In the genomic region with DNA sequence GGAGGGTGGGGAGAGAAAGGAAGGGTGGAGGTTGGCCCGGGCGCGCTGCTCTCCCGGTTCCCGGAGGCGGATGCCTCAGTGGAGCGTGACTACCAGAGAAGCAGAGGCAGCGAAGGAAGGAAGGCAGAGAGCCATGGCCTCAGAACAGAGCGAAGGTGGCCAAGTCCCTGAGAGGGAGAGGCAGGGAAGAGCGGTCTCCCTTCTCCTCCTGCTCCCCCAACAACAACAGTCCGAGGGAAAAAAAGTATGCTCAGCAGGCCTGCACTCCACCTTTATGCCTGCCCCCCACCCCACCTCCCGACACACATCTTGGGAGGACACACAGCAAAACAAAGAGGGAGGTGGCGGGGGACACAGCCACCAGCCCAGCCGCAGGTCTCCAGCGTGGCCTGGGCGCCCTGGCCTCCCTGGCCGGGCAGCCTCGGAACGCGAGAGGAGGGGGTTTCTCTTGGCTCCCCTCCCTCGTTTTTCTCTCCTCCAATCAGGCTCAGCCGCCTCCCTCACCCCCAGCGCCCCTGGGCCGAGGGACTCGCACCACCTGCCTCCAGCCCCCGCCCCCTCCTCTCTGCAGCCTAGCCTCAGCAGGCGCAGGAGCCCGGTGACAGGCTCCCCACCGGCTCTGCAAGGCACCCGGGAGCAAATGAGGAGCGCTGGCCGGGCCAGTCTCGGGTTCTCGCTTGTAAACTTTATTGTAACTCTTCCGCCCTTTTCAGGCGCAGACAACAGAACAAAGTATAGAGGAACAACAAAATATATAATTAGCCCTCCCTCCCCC, we compare ENCODE assay signal across 9 cellular contexts. TPM values are rescaled to one million over a fixed set of nuclear protein-coding genes. Genes with fewer than 3 reads are reported as not detected.
DNase-seq lines count a peak whose midpoint lies in the region; ATAC-seq lines count a peak whose summit lies in the region.
"Had no signal": no experiment of that assay in that cellular context is flagged by ENCODE, and none has a peak within 500 bp of the region (broad histone marks: within the 10 kb centered on the region; RNA-seq: fewer than 3 reads in every experiment).

No MANE protein-coding gene starts in this region.

- H3K27ac Mint-ChIP-seq in activated CD4-positive, alpha-beta memory T cell treated with anti-CD3 and anti-CD28 coated beads, Interleukin-2, amount 10 ng/mL, durations not matched to agents 7 days and 5 days: no peak overlapping the region

- POLR2A ChIA-PET in activated CD4-positive, alpha-beta memory T cell treated with anti-CD3 and anti-CD28 coated beads, Interleukin-2, amount 10 ng/mL, durations not matched to agents 7 days and 5 days (lab: Charles Lee): interaction anchor here (1.2 kb wide), 1 partner anchor 347 kb away, joined by 4 read pairs; no protein-coding TSS in a partner anchor

- peak overlapping the region; percentile 85 for H3K4me3 ChIP-seq in Jurkat, Clone E6-1 (ENCODE audit: low read length)

- no peaks in the 10 kb centered on the region for H3K9me3 Mint-ChIP-seq in activated CD4-positive, alpha-beta memory T cell treated with anti-CD3 and anti-CD28 coated beads, Interleukin-2, amount 10 ng/mL, durations not matched to agents 7 days and 5 days

- peaks cover 41% of the 10 kb centered on the region for H3K4me1 Mint-ChIP-seq in activated CD4-positive, alpha-beta memory T cell treated with anti-CD3 and anti-CD28 coated beads, Interleukin-2, amount 10 ng/mL, durations not matched to agents 7 days and 5 days

- H3K27me3 Mint-ChIP-seq in activated CD4-positive, alpha-beta memory T cell treated with anti-CD3 and anti-CD28 coated beads, Interleukin-2, amount 10 ng/mL, durations not matched to agents 7 days and 5 days: peaks cover 76% of the 10 kb centered on the region

- ATAC-seq in HG03280 (IDR thresholded peaks at IDR 0.05; ENCODE audit: unreplicated experiment): no peak

- H3K36me3 Mint-ChIP-seq in activated CD4-positive, alpha-beta memory T cell treated with anti-CD3 and anti-CD28 coated beads, Interleukin-2, amount 10 ng/mL, durations not matched to agents 7 days and 5 days (ENCODE audit: low read depth): peaks cover 11% of the 10 kb centered on the region

- peak overlapping the region; percentile 88 for H3K4me3 Mint-ChIP-seq in activated CD4-positive, alpha-beta memory T cell treated with anti-CD3 and anti-CD28 coated beads, Interleukin-2, amount 10 ng/mL, durations not matched to agents 7 days and 5 days

- DNase-seq in COLO668 (lab: John Stamatoyannopoulos, UW; ENCODE audit: unreplicated experiment): peak; percentile 82
- no peak for DNase-seq in Jurkat, Clone E6-1 (ENCODE audit: low read depth, low spot score)
- no peak for DNase-seq in activated CD4-positive, alpha-beta memory T cell treated with anti-CD3 and anti-CD28 coated beads, Interleukin-2, amount 10 ng/mL, durations not matched to agents 7 days and 5 days
- peak; percentile 81 for DNase-seq in myocyte (ENCODE audit: low read depth)
- no peak for DNase-seq in D341Med (ENCODE audit: low spot score)
- DNase-seq in occipital lobe (lab: John Stamatoyannopoulos, UW): no peak
- no peak for DNase-seq in stimulated activated naive CD4-positive, alpha-beta T cell treated with Interleukin-2 at 50 U/mL for 16 hours (lab: John Stamatoyannopoulos, UW)

- CTCF ChIA-PET in activated CD4-positive, alpha-beta memory T cell treated with anti-CD3 and anti-CD28 coated beads, Interleukin-2, amount 10 ng/mL, durations not matched to agents 7 days and 5 days (lab: Charles Lee): no interaction called here

RNA-seq across cellular contexts. Expression of a gene that starts 1.1 kb away (rescaled TPM):
- 19.8 TPM for polyA plus RNA-seq in Jurkat, Clone E6-1 (2012; ENCODE audit: insufficient read depth, insufficient read length)
- total RNA-seq in activated CD4-positive, alpha-beta memory T cell treated with anti-CD3 and anti-CD28 coated beads, Interleukin-2, amount 10 ng/mL, durations not matched to agents 7 days and 5 days: 1 to 10 TPM; 1.6 to 1.7 TPM
- total RNA-seq in myocyte (27.8 and 30.4 TPM in 2 replicates), occipital lobe (not detected)
- polyA plus RNA-seq in myocyte (2012): 26.7 TPM

RNA-seq across cellular contexts. Expression of a gene that starts 3.2 kb away (rescaled TPM):
- polyA plus RNA-seq in Jurkat, Clone E6-1 (2012; ENCODE audit: insufficient read depth, insufficient read length): not detected
- total RNA-seq in activated CD4-positive, alpha-beta memory T cell treated with anti-CD3 and anti-CD28 coated beads, Interleukin-2, amount 10 ng/mL, durations not matched to agents 7 days and 5 days: not detected
- total RNA-seq in myocyte (11.8 and 13.8 TPM in 2 replicates), occipital lobe (not detected)
- 8.9 TPM for polyA plus RNA-seq in myocyte (2012)
- polyA plus RNA-seq: esophagus had no signal

RNA-seq across cellular contexts. Expression of a gene that starts 7.1 kb away (rescaled TPM):
- not detected for polyA plus RNA-seq in Jurkat, Clone E6-1 (2012; ENCODE audit: insufficient read depth, insufficient read length)
- total RNA-seq in activated CD4-positive, alpha-beta memory T cell treated with anti-CD3 and anti-CD28 coated beads, Interleukin-2, amount 10 ng/mL, durations not matched to agents 7 days and 5 days: under 1 TPM; 0.60 to 0.68 TPM
- total RNA-seq in myocyte: 13.5 and 22.9 TPM in 2 replicates
- polyA plus RNA-seq in myocyte (2012): 16.0 TPM
- not detected for total RNA-seq in occipital lobe

RNA-seq across cellular contexts. Expression of a gene that starts 14.3 kb away (rescaled TPM):
- polyA plus RNA-seq in Jurkat, Clone E6-1 (2012; ENCODE audit: insufficient read depth, insufficient read length): not detected
- total RNA-seq in activated CD4-positive, alpha-beta memory T cell treated with anti-CD3 and anti-CD28 coated beads, Interleukin-2, amount 10 ng/mL, durations not matched to agents 7 days and 5 days: 1 to 10 TPM in 1 of 2 experiments, under 1 TPM in 1; 0.88 to 1.4 TPM
- total RNA-seq in myocyte (4.9 and 6.6 TPM in 2 replicates), occipital lobe (not detected)
- 13.0 TPM for polyA plus RNA-seq in myocyte (2012)

RNA-seq across cellular contexts. Expression of a gene that starts 18.3 kb away (rescaled TPM):
- polyA plus RNA-seq in Jurkat, Clone E6-1 (2012; ENCODE audit: insufficient read depth, insufficient read length): not detected
- under 1 TPM in 1 of 2 experiments, not detected in 1; 0.20 TPM for total RNA-seq in activated CD4-positive, alpha-beta memory T cell treated with anti-CD3 and anti-CD28 coated beads, Interleukin-2, amount 10 ng/mL, durations not matched to agents 7 days and 5 days
- 0.42 and 0.80 TPM in 2 replicates for total RNA-seq in myocyte
- polyA plus RNA-seq in myocyte (2012): 3.4 TPM
- total RNA-seq in occipital lobe: not detected

Comparison
In these comparisons a context has a peak if more than half of its experiments do, and no peak if none do; other contexts are left out.
1. DNase-seq: peak in COLO668 (single experiment) and myocyte (single experiment); none in Jurkat, Clone E6-1 (single experiment), activated CD4-positive, alpha-beta memory T cell treated with anti-CD3 and anti-CD28 coated beads, Interleukin-2, amount 10 ng/mL, durations not matched to agents 7 days and 5 days (single experiment), D341Med (single experiment), occipital lobe (single experiment) and stimulated activated naive CD4-positive, alpha-beta T cell treated with Interleukin-2 at 50 U/mL for 16 hours (single experiment).
2. RNA of a gene that starts 1.1 kb away (total RNA-seq): 27.8 to 30.4 TPM in myocyte; 1.6 to 1.7 TPM in activated CD4-positive, alpha-beta memory T cell treated with anti-CD3 and anti-CD28 coated beads, Interleukin-2, amount 10 ng/mL, durations not matched to agents 7 days and 5 days and not detected in occipital lobe (single experiment); every median in the first group is over 10 times any median in the second.
3. RNA of a gene that starts 3.2 kb away (total RNA-seq): 11.8 to 13.8 TPM in myocyte; not detected in activated CD4-positive, alpha-beta memory T cell treated with anti-CD3 and anti-CD28 coated beads, Interleukin-2, amount 10 ng/mL, durations not matched to agents 7 days and 5 days and not detected in occipital lobe (single experiment); every median in the first group is over 10 times any median in the second.